ENCODE assay signal across 33 cellular contexts in the genomic region with DNA sequence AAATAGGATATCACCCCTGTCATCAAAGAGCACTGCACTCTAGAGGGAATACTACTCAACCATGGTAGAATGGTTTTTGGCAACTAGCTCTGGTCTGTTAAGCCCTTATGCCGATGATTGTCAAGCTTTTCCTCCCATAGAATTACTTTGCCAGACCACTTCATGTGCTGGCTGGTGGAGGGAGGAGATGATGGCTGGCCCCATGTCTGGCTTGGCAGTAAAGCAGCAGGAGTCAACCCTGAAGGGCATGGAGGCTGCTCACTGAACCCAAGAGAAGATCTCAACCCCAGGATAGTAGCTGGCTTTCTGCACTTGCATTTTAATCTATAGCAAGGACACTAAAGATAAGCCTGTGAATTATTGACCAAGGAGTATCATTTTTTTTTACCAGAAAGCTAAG.
"Had no signal": no experiment of that assay in that cellular context is flagged by ENCODE, and none has a peak within 500 bp of the region (broad histone marks: within the 10 kb centered on the region; RNA-seq: fewer than 3 reads in every experiment).

No MANE protein-coding gene starts in this region.

- H3K4me3 ChIP-seq: adrenal gland, body of pancreas, breast epithelium had no signal

- H3K4me1 ChIP-seq: adrenal gland, body of pancreas, breast epithelium had no signal

- H3K9me3 Mint-ChIP-seq: activated B cell treated with CpG ODN at 0.5 μM for 24 hours; activated CD8-positive, alpha-beta T cell treated with anti-CD3 and anti-CD28 coated beads for 36 hours; activated naive CD4-positive, alpha-beta T cell treated with anti-CD3 and anti-CD28 coated beads, Interleukin-2, amount 50 U/mL, for 72 hours; activated T-cell treated with anti-CD3 and anti-CD28 coated beads, Interleukin-2, amount 50 U/mL, for 72 hours; activated T-helper 17 cell treated with anti-CD3 and anti-CD28 coated beads, Interleukin-2, amount 50 U/mL, for 72 hours had no signal

- H3K27ac ChIP-seq: adrenal gland, body of pancreas, breast epithelium, VCaP had no signal

- H3K4me3 Mint-ChIP-seq: activated B cell treated with CpG ODN at 0.5 μM for 24 hours; activated CD8-positive, alpha-beta T cell treated with anti-CD3 and anti-CD28 coated beads for 36 hours; activated T-cell treated with anti-CD3 and anti-CD28 coated beads, Interleukin-2, amount 50 U/mL, for 72 hours; activated T-helper 17 cell treated with anti-CD3 and anti-CD28 coated beads, Interleukin-2, amount 50 U/mL, for 72 hours had no signal

- H3K36me3 ChIP-seq: adrenal gland, breast epithelium had no signal

- H3K27me3 ChIP-seq: adrenal gland, body of pancreas, breast epithelium had no signal

- ATAC-seq: activated CD8-positive, alpha-beta T cell treated with anti-CD3 and anti-CD28 coated beads for 36 hours; activated naive CD4-positive, alpha-beta T cell treated with anti-CD3 and anti-CD28 coated beads, Interleukin-2, amount 50 U/mL, for 72 hours; activated T-cell treated with anti-CD3 and anti-CD28 coated beads, Interleukin-2, amount 50 U/mL, for 72 hours; activated T-helper 17 cell treated with anti-CD3 and anti-CD28 coated beads, Interleukin-2, amount 50 U/mL, for 72 hours; body of pancreas had no signal

- DNase-seq: activated B cell treated with CpG ODN at 0.5 μM for 24 hours; activated CD4-positive, alpha-beta T cell treated with anti-CD3 and anti-CD28 coated beads for 48 hours; activated CD4-positive, alpha-beta T cell treated with anti-CD3 and anti-CD28 coated beads, Interleukin-2, amount 50 U/mL, for 4 hours; activated CD4-positive, CD25-positive, alpha-beta regulatory T cell treated with anti-CD3 and anti-CD28 coated beads, Interleukin-2, amount 50 U/mL, for 72 hours; activated CD8-positive, alpha-beta T cell treated with anti-CD3 and anti-CD28 coated beads for 36 hours; activated effector memory CD4-positive, alpha-beta T cell treated with anti-CD3 and anti-CD28 coated beads, Interleukin-2, amount 50 U/mL, for 16 hours; activated naive CD4-positive, alpha-beta T cell treated with Interleukin-2 at 50 U/mL for 16 hours; activated T-cell treated with anti-CD3 and anti-CD28 coated beads, Interleukin-2, amount 50 U/mL, for 1 hour; activated T-cell treated with anti-CD3 and anti-CD28 coated beads, Interleukin-2, amount 50 U/mL, for 72 hours; adrenal gland; body of pancreas; caudate nucleus; Karpas-422; NCI-H1105; NCI-H1417 treated with DMSO at 0.1 percent for 48 hours; NCI-H187 treated with DMSO at 0.1 percent for 48 hours; NCI-H2081; NCI-H226; NCI-H446 treated with DMSO at 0.1 percent for 48 hours; NCI-H524; NCI-H69; NCI-H82; NK-92 treated with Interleukin-12 subunit alpha and Interleukin-12 subunit beta, amount 100 ng/mL, for 24 hours; Right ventricle myocardium superior; SW 1271; T-helper 1 cell; T-helper 2 cell; T-helper 9 cell had no signal

- H3K9me3 ChIP-seq: adrenal gland, body of pancreas, breast epithelium had no signal

- H3K4me1 Mint-ChIP-seq: activated B cell treated with CpG ODN at 0.5 μM for 24 hours; activated T-helper 17 cell treated with anti-CD3 and anti-CD28 coated beads, Interleukin-2, amount 50 U/mL, for 72 hours had no signal

- FAIRE-seq: astrocyte had no signal

- H3K27ac Mint-ChIP-seq: activated B cell treated with CpG ODN at 0.5 μM for 24 hours; activated CD8-positive, alpha-beta T cell treated with anti-CD3 and anti-CD28 coated beads for 36 hours; activated naive CD4-positive, alpha-beta T cell treated with anti-CD3 and anti-CD28 coated beads, Interleukin-2, amount 50 U/mL, for 72 hours; activated T-cell treated with anti-CD3 and anti-CD28 coated beads, Interleukin-2, amount 50 U/mL, for 72 hours; activated T-helper 17 cell treated with anti-CD3 and anti-CD28 coated beads, Interleukin-2, amount 50 U/mL, for 72 hours had no signal

- H3K27me3 Mint-ChIP-seq: activated CD8-positive, alpha-beta T cell treated with anti-CD3 and anti-CD28 coated beads for 36 hours had no signal
